ENCODE assay signal across 19 cellular contexts in the genomic region with DNA sequence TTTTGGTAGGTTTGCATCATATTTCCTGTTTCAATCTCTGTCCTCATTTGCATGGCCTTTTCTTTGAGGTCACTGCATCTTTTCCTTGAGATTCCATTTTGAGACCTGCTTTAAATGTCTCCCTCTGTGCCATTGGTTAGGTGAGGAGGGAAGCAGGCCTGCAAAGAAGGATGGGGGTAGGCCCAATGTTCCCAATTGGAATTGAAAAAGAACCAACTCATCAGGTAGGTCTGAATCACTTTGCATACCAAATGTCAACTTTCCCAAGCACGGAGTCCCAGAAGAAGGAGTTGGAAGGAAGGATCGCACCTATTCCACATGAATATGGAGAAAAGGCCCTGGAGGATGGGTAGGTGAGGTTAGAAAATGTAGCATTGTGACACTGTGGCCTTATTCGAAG.
A peak's percentile ranks its signal among the peaks of the same experiment; 100 is the strongest.
DNase-seq lines count a peak whose midpoint lies in the region; ATAC-seq and TF ChIP-seq lines count a peak whose summit lies in the region.
"Had no signal": no experiment of that assay in that cellular context is flagged by ENCODE, and none has a peak within 500 bp of the region (broad histone marks: within the 10 kb centered on the region; RNA-seq: fewer than 3 reads in every experiment).

No MANE protein-coding gene starts in this region.

- DNase-seq in cardiac muscle cell (ENCODE audit: low read depth in 1 of 2, low spot score in 1 of 2) (no peak), left ventricle myocardium inferior (no peak), esophagus muscularis mucosa (ENCODE audit: extremely low spot score) (peak; percentile 53), osteoblast (ENCODE audit: insufficient read length, low spot score, missing footprints) (peak; percentile 50), posterior vena cava (ENCODE audit: low spot score) (no peak)
- no peak for DNase-seq in activated T-cell treated with anti-CD3 and anti-CD28 coated beads, Interleukin-2, amount 50 U/mL, for 72 hours
- DNase-seq: 8988T; CD4-positive, alpha-beta memory T cell; DMS153; DMS79; GDM1; GM23248; H7; HFFc6 had no signal

- H3K79me2 ChIP-seq in osteoblast (ENCODE audit: insufficient read depth, low read length) = no peaks in the 10 kb centered on the region

- H3K4me1 Mint-ChIP-seq in activated T-cell treated with anti-CD3 and anti-CD28 coated beads, Interleukin-2, amount 50 U/mL, for 72 hours (ENCODE audit: low read depth) = no peaks in the 10 kb centered on the region
- H3K4me1 Mint-ChIP-seq: CD4-positive, alpha-beta memory T cell had no signal

- no peak overlapping the region for H3K4me3 Mint-ChIP-seq in activated T-cell treated with anti-CD3 and anti-CD28 coated beads, Interleukin-2, amount 50 U/mL, for 72 hours
- H3K4me3 Mint-ChIP-seq: CD14-positive monocyte; CD4-positive, alpha-beta memory T cell; HFFc6 had no signal

- TF ChIP-seq CTCF in cardiac muscle cell (IDR thresholded peaks at IDR 0.05; ENCODE audit: low read depth, low read length) (no peak), left ventricle myocardium inferior (IDR thresholded peaks at IDR 0.05; ENCODE audit: borderline replicate concordance) (no peak), esophagus muscularis mucosa (IDR thresholded peaks at IDR 0.05) (no peak), osteoblast (IDR thresholded peaks at IDR 0.05; ENCODE audit: extremely low read depth, low read depth, low read length) (no peak)

- no peak overlapping the region for H3K4me2 ChIP-seq in osteoblast (ENCODE audit: insufficient read depth, low read length)
- H3K4me2 ChIP-seq: BLaER1 had no signal

- H3K9me3 Mint-ChIP-seq in activated T-cell treated with anti-CD3 and anti-CD28 coated beads, Interleukin-2, amount 50 U/mL, for 72 hours = peaks cover 3 to 5% of the 10 kb centered on the region in 2 donors
- H3K9me3 Mint-ChIP-seq: HFFc6 had no signal

- H3K27me3 Mint-ChIP-seq in activated T-cell treated with anti-CD3 and anti-CD28 coated beads, Interleukin-2, amount 50 U/mL, for 72 hours (ENCODE audit: low read depth) = no peaks in the 10 kb centered on the region
- H3K27me3 Mint-ChIP-seq: CD4-positive, alpha-beta memory T cell had no signal

- peak overlapping the region; percentile 68 for H3K27ac ChIP-seq in cardiac muscle cell
- H3K27ac ChIP-seq in left ventricle myocardium inferior (replicated peaks) = no peak overlapping the region
- no peak overlapping the region for H3K27ac ChIP-seq in esophagus muscularis mucosa (replicated peaks in 1 of 4)
- H3K27ac ChIP-seq in osteoblast (ENCODE audit: low read depth, low read length) = no peak overlapping the region
- H3K27ac ChIP-seq: BLaER1, GM23248, HL-60 had no signal

- H3K27ac Mint-ChIP-seq in activated T-cell treated with anti-CD3 and anti-CD28 coated beads, Interleukin-2, amount 50 U/mL, for 72 hours = no peak overlapping the region
- H3K27ac Mint-ChIP-seq: CD14-positive monocyte; CD4-positive, alpha-beta memory T cell; HFFc6 had no signal

- H3K36me3 Mint-ChIP-seq in activated T-cell treated with anti-CD3 and anti-CD28 coated beads, Interleukin-2, amount 50 U/mL, for 72 hours (ENCODE audit: insufficient read depth in 2 of 2) = no peaks in the 10 kb centered on the region
- H3K36me3 Mint-ChIP-seq: CD14-positive monocyte; CD4-positive, alpha-beta memory T cell had no signal

- H3K27me3 ChIP-seq in cardiac muscle cell = no peaks in the 10 kb centered on the region
- H3K27me3 ChIP-seq in left ventricle myocardium inferior (ENCODE audit: low read depth) = no peaks in the 10 kb centered on the region
- H3K27me3 ChIP-seq in esophagus muscularis mucosa = no peaks in the 10 kb centered on the region
- H3K27me3 ChIP-seq in osteoblast (ENCODE audit: insufficient read depth, low read length) = no peaks in the 10 kb centered on the region
- H3K27me3 ChIP-seq: BLaER1 had no signal

- peaks cover 21% of the 10 kb centered on the region for H3K4me1 ChIP-seq in cardiac muscle cell (ENCODE audit: low read depth)
- H3K4me1 ChIP-seq in left ventricle myocardium inferior = peaks cover 12% of the 10 kb centered on the region
- peaks cover 0 to 43% (median 33%) of the 10 kb centered on the region in 4 donors for H3K4me1 ChIP-seq in esophagus muscularis mucosa
- H3K4me1 ChIP-seq in osteoblast (ENCODE audit: insufficient read depth, low read length) = no peaks in the 10 kb centered on the region
- H3K4me1 ChIP-seq: BLaER1 had no signal

- TF ChIP-seq EP300 in esophagus muscularis mucosa (IDR thresholded peaks at IDR 0.05) = no peak

- no peaks in the 10 kb centered on the region for H4K20me1 ChIP-seq in osteoblast (ENCODE audit: insufficient read depth, low read length)
- H4K20me1 ChIP-seq: BLaER1 had no signal

- WGBS in esophagus muscularis mucosa = 98% methylated on average over 3 of the region's 3 CpGs

- no peak for ATAC-seq in GM19035 (IDR thresholded peaks at IDR 0.05; ENCODE audit: unreplicated experiment)
- ATAC-seq in activated T-cell treated with anti-CD3 and anti-CD28 coated beads, Interleukin-2, amount 50 U/mL, for 72 hours (replicated peaks in 1 of 2) = no peak
- ATAC-seq: HCT116 had no signal

- no peak overlapping the region for H2AFZ ChIP-seq in osteoblast (ENCODE audit: low read length)
- H2AFZ ChIP-seq: GM23248 had no signal

- no peaks in the 10 kb centered on the region for H3K36me3 ChIP-seq in cardiac muscle cell
- H3K36me3 ChIP-seq in left ventricle myocardium inferior = no peaks in the 10 kb centered on the region
- no peaks in the 10 kb centered on the region for H3K36me3 ChIP-seq in esophagus muscularis mucosa
- H3K36me3 ChIP-seq in osteoblast (ENCODE audit: insufficient read depth, low read length) = no peaks in the 10 kb centered on the region
- H3K36me3 ChIP-seq: BLaER1 had no signal

- H3K4me3 ChIP-seq in cardiac muscle cell = no peak overlapping the region
- no peak overlapping the region for H3K4me3 ChIP-seq in left ventricle myocardium inferior
- H3K4me3 ChIP-seq in esophagus muscularis mucosa = no peak overlapping the region
- H3K4me3 ChIP-seq in osteoblast (ENCODE audit: insufficient read depth, low read length) = no peak overlapping the region
- H3K4me3 ChIP-seq: BLaER1, GM23248 had no signal

- TF ChIP-seq POLR2A in esophagus muscularis mucosa (IDR thresholded peaks at IDR 0.05; ENCODE audit: low read depth) = no peak

- no peaks in the 10 kb centered on the region for H3K9me3 ChIP-seq in cardiac muscle cell (ENCODE audit: low read depth)
- H3K9me3 ChIP-seq in left ventricle myocardium inferior (replicated peaks) = peaks cover 13% of the 10 kb centered on the region
- no peaks in the 10 kb centered on the region for H3K9me3 ChIP-seq in esophagus muscularis mucosa
- H3K9me3 ChIP-seq in osteoblast (ENCODE audit: low read depth, low read length) = no peaks in the 10 kb centered on the region

- intact Hi-C loops in left ventricle myocardium inferior (cut with micrococcal nuclease) (no loop called here), esophagus muscularis mucosa (cut with DNase I) (no loop called here), posterior vena cava (cut with DNase I) (no loop called here)

Comparison
In these comparisons a context has a peak if more than half of its experiments do, and no peak if none do; other contexts are left out.
1. DNase-seq: peak in esophagus muscularis mucosa (single experiment) and osteoblast (single experiment); none in cardiac muscle cell (0 of 2), left ventricle myocardium inferior (single experiment), posterior vena cava (single experiment) and activated T-cell treated with anti-CD3 and anti-CD28 coated beads, Interleukin-2, amount 50 U/mL, for 72 hours (0 of 2).